In genomic region chr2:3536682-3537632, GRCh38 we compare ENCODE assay signal across 8 cellular contexts. TPM values are rescaled to one million over a fixed set of nuclear protein-coding genes. Genes with fewer than 3 reads are reported as not detected.
DNase-seq lines count a peak whose midpoint lies in the region; ATAC-seq, FAIRE-seq and TF ChIP-seq lines count a peak whose summit lies in the region.

No MANE protein-coding gene starts in this region.

- H3K27ac Mint-ChIP-seq in astrocyte (ENCODE audit: unreplicated experiment), result peak overlapping the region; percentile 100

- H3K4me2 ChIP-seq in astrocyte (ENCODE audit: low read length), result peak overlapping the region; percentile 89

- peaks cover 4% of the 10 kb centered on the region for H4K20me1 ChIP-seq in astrocyte (ENCODE audit: insufficient read depth, low read length)

- peaks cover 7% of the 10 kb centered on the region for H3K79me2 ChIP-seq in astrocyte (ENCODE audit: insufficient read depth, low read length)

- peaks cover 8% of the 10 kb centered on the region for H3K36me3 Mint-ChIP-seq in astrocyte (ENCODE audit: low read depth, unreplicated experiment)

- H2AFZ ChIP-seq in astrocyte (ENCODE audit: low read depth, low read length), result peak overlapping the region; percentile 81

- DNase-seq in activated T-cell treated with anti-CD3 and anti-CD28 coated beads for 48 hours (ENCODE audit: low read depth) (peak; percentile 17), M059J (ENCODE audit: low read depth) (peak; percentile 53), astrocyte (ENCODE audit: low read depth) (peak; percentile 46), iris pigment epithelial cell (ENCODE audit: low read depth) (peak; percentile 65)
- no peak for DNase-seq in activated T-cell treated with anti-CD3 and anti-CD28 coated beads, Interleukin-2, amount 50 U/mL, for 1 hour
- DNase-seq in stimulated activated naive CD8-positive, alpha-beta T cell treated with anti-CD3 and anti-CD28 coated beads, Interleukin-15, Interleukin-2, amounts not matched to agents 100 U/mL and 50 U/mL, for 24 hours, result no peak

- no peaks in the 10 kb centered on the region for H3K27me3 ChIP-seq in astrocyte (ENCODE audit: insufficient read depth, low read length)

- H3K27me3 Mint-ChIP-seq in astrocyte (ENCODE audit: low read depth, unreplicated experiment), result no peaks in the 10 kb centered on the region

- peaks cover 6% of the 10 kb centered on the region for H3K36me3 ChIP-seq in astrocyte (ENCODE audit: insufficient read depth, low read length)

- H3K9me3 ChIP-seq in astrocyte (ENCODE audit: insufficient read depth, low read depth, low read length), result no peaks in the 10 kb centered on the region

- no peak for FAIRE-seq in astrocyte (lab: Jason Lieb, UNC)

- peaks cover 19% of the 10 kb centered on the region for H3K4me1 ChIP-seq in astrocyte (ENCODE audit: insufficient read depth, low read length)

- peak overlapping the region; percentile 92 for H3K9ac ChIP-seq in astrocyte (ENCODE audit: low read length)

- H3K9me3 Mint-ChIP-seq in astrocyte (ENCODE audit: unreplicated experiment), result no peaks in the 10 kb centered on the region

- peak overlapping the region; percentile 25 for H3K4me3 Mint-ChIP-seq in astrocyte (ENCODE audit: unreplicated experiment)

- ATAC-seq in stimulated activated naive CD8-positive, alpha-beta T cell treated with anti-CD3 and anti-CD28 coated beads, Interleukin-15, Interleukin-2, amounts not matched to agents 100 U/mL and 50 U/mL, for 24 hours, result peak; percentile 57
- ATAC-seq in HG02938 (IDR thresholded peaks at IDR 0.05; ENCODE audit: unreplicated experiment) (no peak), HG03469 (IDR thresholded peaks at IDR 0.05; ENCODE audit: unreplicated experiment) (no peak)

- H3K4me1 Mint-ChIP-seq in astrocyte (ENCODE audit: low read depth, unreplicated experiment), result peaks cover 19% of the 10 kb centered on the region

- H3K27ac ChIP-seq in astrocyte (ENCODE audit: low read depth, low read length), result peak overlapping the region; percentile 100

- TF ChIP-seq CTCF in astrocyte (IDR thresholded peaks at IDR 0.05; ENCODE audit: insufficient read depth, low read depth, low read length), result peak; percentile 39

- peak overlapping the region; percentile 54 for H3K4me3 ChIP-seq in astrocyte (ENCODE audit: insufficient read depth, low read depth, low read length)

RNA-seq across cellular contexts. Expression of gene ADI1, which starts 17.6 kb away (rescaled TPM):
- total RNA-seq in M059J (2014; rRNA removed; shearing (Covaris generic)), result 66.9 and 83.1 TPM in 2 replicates
- 29.4 and 41.6 TPM in 2 replicates for total RNA-seq in astrocyte

RNA-seq across cellular contexts. Expression of gene RNASEH1, which starts 21.2 kb away (rescaled TPM):
- 17.6 and 27.7 TPM in 2 replicates for total RNA-seq in M059J (2014; rRNA removed; shearing (Covaris generic))
- total RNA-seq in astrocyte, result 32.6 and 35.5 TPM in 2 replicates

RNA-seq across cellular contexts. Expression of gene RPS7, which starts 38.1 kb away (rescaled TPM):
- total RNA-seq in M059J (2014; rRNA removed; shearing (Covaris generic)), result 1,245 and 2,001 TPM in 2 replicates
- total RNA-seq in astrocyte, result 998 and 1,163 TPM in 2 replicates

RNA-seq across cellular contexts. Expression of gene COLEC11, which starts 58.0 kb away (rescaled TPM):
- total RNA-seq in M059J (2014; rRNA removed; shearing (Covaris generic)), result 0.10 TPM in 1 of 2 replicates, not detected in the other
- not detected in 2 replicates for total RNA-seq in astrocyte

Comparison
In these comparisons a context has a peak if more than half of its experiments do, and no peak if none do; other contexts are left out.
1. DNase-seq: peak in activated T-cell treated with anti-CD3 and anti-CD28 coated beads for 48 hours (single experiment), M059J (single experiment), astrocyte (single experiment) and iris pigment epithelial cell (single experiment); none in activated T-cell treated with anti-CD3 and anti-CD28 coated beads, Interleukin-2, amount 50 U/mL, for 1 hour (single experiment) and stimulated activated naive CD8-positive, alpha-beta T cell treated with anti-CD3 and anti-CD28 coated beads, Interleukin-15, Interleukin-2, amounts not matched to agents 100 U/mL and 50 U/mL, for 24 hours (single experiment).